ENCODE assay signal across 2 cellular contexts in the genomic region with DNA sequence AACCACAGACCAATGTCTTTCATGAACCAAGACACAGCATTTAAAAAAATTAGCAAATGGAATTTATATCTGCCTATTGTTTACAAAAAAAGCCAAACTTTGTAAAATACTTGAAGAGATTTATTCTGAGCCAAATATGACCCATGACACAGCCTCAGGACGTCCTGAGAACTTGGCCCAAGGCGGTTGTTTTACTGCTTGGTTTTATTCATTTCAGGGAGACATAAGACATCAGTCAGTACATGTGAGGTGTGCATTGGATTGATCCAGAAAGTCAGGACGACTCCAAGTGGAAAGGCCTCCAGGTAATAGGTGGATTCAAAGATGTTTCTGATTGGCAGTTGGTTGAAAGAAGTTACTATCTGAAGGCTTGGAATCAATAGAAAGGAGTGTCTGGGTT.
TF ChIP-seq lines count a peak whose summit lies in the region.

No MANE protein-coding gene starts in this region.

TF ChIP-seq in SK-N-SH, 30 proteins besides CTCF, POLR2A, EP300 and RAD21 (continued from another document):
- no peak for TF ChIP-seq YY1 (IDR thresholded peaks at IDR 0.05; ENCODE audit: low read depth)
- no peak for TF ChIP-seq NFIC (IDR thresholded peaks at IDR 0.05; ENCODE audit: borderline replicate concordance)
- no peak for TF ChIP-seq ELF1 (IDR thresholded peaks at IDR 0.05)
- TF ChIP-seq SIN3A (IDR thresholded peaks at IDR 0.05; ENCODE audit: borderline replicate concordance, low read depth, low read length) = no peak
- no peak for TF ChIP-seq MEF2A (IDR thresholded peaks at IDR 0.05; ENCODE audit: borderline replicate concordance, low read depth)
- no peak for TF ChIP-seq GABPA (IDR thresholded peaks at IDR 0.05; ENCODE audit: low read depth)
- no peak for TF ChIP-seq FOXJ3 (CRISPR knock-in tag; IDR thresholded peaks at IDR 0.05)
- TF ChIP-seq, protein P1, sequence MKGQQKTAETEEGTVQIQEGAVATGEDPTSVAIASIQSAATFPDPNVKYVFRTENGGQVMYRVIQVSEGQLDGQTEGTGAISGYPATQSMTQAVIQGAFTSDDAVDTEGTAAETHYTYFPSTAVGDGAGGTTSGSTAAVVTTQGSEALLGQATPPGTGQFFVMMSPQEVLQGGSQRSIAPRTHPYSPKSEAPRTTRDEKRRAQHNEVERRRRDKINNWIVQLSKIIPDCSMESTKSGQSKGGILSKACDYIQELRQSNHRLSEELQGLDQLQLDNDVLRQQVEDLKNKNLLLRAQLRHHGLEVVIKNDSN (IDR thresholded peaks at IDR 0.05; ENCODE audit: borderline replicate concordance, low read depth) = no peak
- no peak for TF ChIP-seq GATA2 (CRISPR knock-in tag; IDR thresholded peaks at IDR 0.05)
- TF ChIP-seq EZH2phosphoT487 (IDR thresholded peaks at IDR 0.05; ENCODE audit: borderline replicate concordance, low read depth) = no peak
- TF ChIP-seq, protein P2, sequence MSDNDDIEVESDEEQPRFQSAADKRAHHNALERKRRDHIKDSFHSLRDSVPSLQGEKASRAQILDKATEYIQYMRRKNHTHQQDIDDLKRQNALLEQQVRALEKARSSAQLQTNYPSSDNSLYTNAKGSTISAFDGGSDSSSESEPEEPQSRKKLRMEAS (IDR thresholded peaks at IDR 0.05; ENCODE audit: low read depth) = no peak

TF ChIP-seq in SK-N-SH treated with all-trans-retinoic acid at 6 μM for 48 hours, 23 proteins besides CTCF, POLR2A, EP300 and RAD21 (continued from another document):
- TF ChIP-seq, protein P3, sequence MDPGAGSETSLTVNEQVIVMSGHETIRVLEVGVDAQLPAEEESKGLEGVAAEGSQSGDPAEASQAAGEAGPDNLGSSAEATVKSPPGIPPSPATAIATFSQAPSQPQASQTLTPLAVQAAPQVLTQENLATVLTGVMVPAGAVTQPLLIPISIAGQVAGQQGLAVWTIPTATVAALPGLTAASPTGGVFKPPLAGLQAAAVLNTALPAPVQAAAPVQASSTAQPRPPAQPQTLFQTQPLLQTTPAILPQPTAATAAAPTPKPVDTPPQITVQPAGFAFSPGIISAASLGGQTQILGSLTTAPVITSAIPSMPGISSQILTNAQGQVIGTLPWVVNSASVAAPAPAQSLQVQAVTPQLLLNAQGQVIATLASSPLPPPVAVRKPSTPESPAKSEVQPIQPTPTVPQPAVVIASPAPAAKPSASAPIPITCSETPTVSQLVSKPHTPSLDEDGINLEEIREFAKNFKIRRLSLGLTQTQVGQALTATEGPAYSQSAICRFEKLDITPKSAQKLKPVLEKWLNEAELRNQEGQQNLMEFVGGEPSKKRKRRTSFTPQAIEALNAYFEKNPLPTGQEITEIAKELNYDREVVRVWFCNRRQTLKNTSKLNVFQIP (CRISPR knock-in tag; IDR thresholded peaks at IDR 0.05; ENCODE audit: borderline replicate concordance, low read depth) = no peak
- no peak for TF ChIP-seq ARNTL (CRISPR knock-in tag; IDR thresholded peaks at IDR 0.05; ENCODE audit: borderline replicate concordance, low read depth)
